ENCODE assay signal across 8 cellular contexts in the genomic region with DNA sequence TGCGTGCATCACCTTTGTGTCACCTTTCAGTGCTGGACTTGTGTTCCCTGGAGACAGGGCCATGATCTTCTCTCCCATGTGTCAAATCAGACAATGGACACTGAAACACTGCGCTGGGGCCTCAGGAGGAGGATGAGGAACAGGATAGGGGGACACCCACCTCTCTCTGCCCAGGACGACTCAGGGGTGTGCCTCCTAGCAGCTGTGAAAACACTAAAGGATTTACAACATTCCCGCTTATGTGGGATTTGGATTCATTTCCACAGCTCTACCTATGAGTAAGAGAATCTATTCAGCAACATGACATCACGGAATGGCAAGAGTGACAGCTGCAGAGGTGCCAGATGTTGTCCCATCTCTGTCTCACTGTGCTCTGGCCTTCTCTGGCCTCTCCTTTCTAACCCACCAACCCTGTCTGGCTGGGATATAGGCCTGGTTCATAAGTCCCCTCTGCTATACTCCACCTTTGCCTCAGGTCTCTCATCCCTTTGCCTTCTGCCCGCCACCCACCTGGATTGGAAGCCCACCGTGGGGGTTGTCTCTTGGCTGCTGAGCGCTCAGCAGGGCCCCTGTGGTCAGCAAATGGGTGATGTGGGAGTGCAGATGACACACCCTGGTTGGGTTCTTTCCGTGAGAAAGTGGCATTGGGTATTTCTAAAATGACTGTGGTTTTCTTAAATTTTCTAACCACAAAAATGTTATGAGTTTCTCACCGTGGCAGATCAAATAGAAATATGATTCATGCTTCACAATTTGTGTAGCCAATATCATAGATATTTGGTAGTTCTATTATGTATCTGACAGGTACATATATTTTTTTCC. TPM values are rescaled to one million over a fixed set of nuclear protein-coding genes. Genes with fewer than 3 reads are reported as not detected.
DNase-seq lines count a peak whose midpoint lies in the region; ATAC-seq and TF ChIP-seq lines count a peak whose summit lies in the region.

No MANE protein-coding gene starts in this region.

- H3K36me3 Mint-ChIP-seq in activated CD8-positive, alpha-beta T cell treated with anti-CD3 and anti-CD28 coated beads, Interleukin-2, amount 10 ng/mL, durations not matched to agents 7 days and 5 days (ENCODE audit: low read depth), result no peaks in the 10 kb centered on the region

- H3K9me3 ChIP-seq in left ventricle myocardium inferior (replicated peaks), result no peaks in the 10 kb centered on the region

- no peaks in the 10 kb centered on the region for H3K27me3 ChIP-seq in left ventricle myocardium inferior (ENCODE audit: low read depth)

- intact Hi-C loops in left ventricle myocardium inferior (cut with micrococcal nuclease), result no loop called here

- H3K27ac Mint-ChIP-seq in activated CD8-positive, alpha-beta T cell treated with anti-CD3 and anti-CD28 coated beads, Interleukin-2, amount 10 ng/mL, durations not matched to agents 7 days and 5 days, result peak overlapping the region; percentile 81

- H3K27ac ChIP-seq in left ventricle myocardium inferior (replicated peaks), result no peak overlapping the region

- H3K4me1 Mint-ChIP-seq in activated CD8-positive, alpha-beta T cell treated with anti-CD3 and anti-CD28 coated beads, Interleukin-2, amount 10 ng/mL, durations not matched to agents 7 days and 5 days (ENCODE audit: low read depth), result peaks cover 32% of the 10 kb centered on the region

- ATAC-seq in HG03457 (IDR thresholded peaks at IDR 0.05; ENCODE audit: unreplicated experiment), result peak; percentile 58
- peak; percentile 78 for ATAC-seq in activated CD8-positive, alpha-beta T cell treated with anti-CD3 and anti-CD28 coated beads, Interleukin-2, amount 10 ng/mL, durations not matched to agents 7 days and 5 days
- ATAC-seq in GM19328 (IDR thresholded peaks at IDR 0.05; ENCODE audit: unreplicated experiment), result no peak

- H3K4me3 ChIP-seq in left ventricle myocardium inferior, result no peak overlapping the region

- H3K36me3 ChIP-seq in left ventricle myocardium inferior, result no peaks in the 10 kb centered on the region

- TF ChIP-seq CTCF in GM10266 (IDR thresholded peaks at IDR 0.05; ENCODE audit: control insufficient read depth, insufficient read depth, low read depth, missing control alignments) (no peak), left ventricle myocardium inferior (IDR thresholded peaks at IDR 0.05; ENCODE audit: borderline replicate concordance) (no peak)

- H3K4me3 Mint-ChIP-seq in activated CD8-positive, alpha-beta T cell treated with anti-CD3 and anti-CD28 coated beads, Interleukin-2, amount 10 ng/mL, durations not matched to agents 7 days and 5 days, result peak overlapping the region; percentile 16

- CTCF ChIA-PET in activated CD8-positive, alpha-beta T cell treated with anti-CD3 and anti-CD28 coated beads, Interleukin-2, amount 10 ng/mL, durations not matched to agents 7 days and 5 days (lab: Charles Lee), result interaction anchor here (0.8 to 1.2 kb wide), 2 partner anchors 40 to 57 kb away, joined by 4 read pairs; no protein-coding TSS in a partner anchor

- H3K27me3 Mint-ChIP-seq in activated CD8-positive, alpha-beta T cell treated with anti-CD3 and anti-CD28 coated beads, Interleukin-2, amount 10 ng/mL, durations not matched to agents 7 days and 5 days (ENCODE audit: low read depth), result peaks cover 5% of the 10 kb centered on the region

- H3K9me3 Mint-ChIP-seq in activated CD8-positive, alpha-beta T cell treated with anti-CD3 and anti-CD28 coated beads, Interleukin-2, amount 10 ng/mL, durations not matched to agents 7 days and 5 days (ENCODE audit: insufficient read depth), result peaks cover 5% of the 10 kb centered on the region

- DNase-seq in GM10266 (ENCODE audit: extremely low spot score) (peak; percentile 17), kidney glomerular epithelial cell (lab: John Stamatoyannopoulos, UW) (peak; percentile 7), cortex of kidney (lab: John Stamatoyannopoulos, UW) (no peak), left ventricle myocardium inferior (no peak), HPDE6-E6E7 (ENCODE audit: extremely low spot score) (no peak)
- peak; percentile 68 for DNase-seq in activated CD8-positive, alpha-beta T cell treated with anti-CD3 and anti-CD28 coated beads, Interleukin-2, amount 10 ng/mL, durations not matched to agents 7 days and 5 days

- H3K4me1 ChIP-seq in left ventricle myocardium inferior, result no peaks in the 10 kb centered on the region

- POLR2A ChIA-PET in activated CD8-positive, alpha-beta T cell treated with anti-CD3 and anti-CD28 coated beads, Interleukin-2, amount 10 ng/mL, durations not matched to agents 7 days and 5 days (lab: Charles Lee), result no interaction called here

RNA-seq across cellular contexts. Expression of a gene that starts 47.1 kb away (rescaled TPM):
- total RNA-seq in activated CD8-positive, alpha-beta T cell treated with anti-CD3 and anti-CD28 coated beads, Interleukin-2, amount 10 ng/mL, durations not matched to agents 7 days and 5 days, result under 1 TPM; 0.32 to 0.44 TPM
- 2.3 TPM for total RNA-seq in left ventricle myocardium inferior

Comparison
In these comparisons a context has a peak if more than half of its experiments do, and no peak if none do; other contexts are left out.
1. DNase-seq: peak in GM10266 (single experiment), activated CD8-positive, alpha-beta T cell treated with anti-CD3 and anti-CD28 coated beads, Interleukin-2, amount 10 ng/mL, durations not matched to agents 7 days and 5 days (single experiment) and kidney glomerular epithelial cell (single experiment); none in cortex of kidney (single experiment), left ventricle myocardium inferior (single experiment) and HPDE6-E6E7 (single experiment).